In the genomic region with DNA sequence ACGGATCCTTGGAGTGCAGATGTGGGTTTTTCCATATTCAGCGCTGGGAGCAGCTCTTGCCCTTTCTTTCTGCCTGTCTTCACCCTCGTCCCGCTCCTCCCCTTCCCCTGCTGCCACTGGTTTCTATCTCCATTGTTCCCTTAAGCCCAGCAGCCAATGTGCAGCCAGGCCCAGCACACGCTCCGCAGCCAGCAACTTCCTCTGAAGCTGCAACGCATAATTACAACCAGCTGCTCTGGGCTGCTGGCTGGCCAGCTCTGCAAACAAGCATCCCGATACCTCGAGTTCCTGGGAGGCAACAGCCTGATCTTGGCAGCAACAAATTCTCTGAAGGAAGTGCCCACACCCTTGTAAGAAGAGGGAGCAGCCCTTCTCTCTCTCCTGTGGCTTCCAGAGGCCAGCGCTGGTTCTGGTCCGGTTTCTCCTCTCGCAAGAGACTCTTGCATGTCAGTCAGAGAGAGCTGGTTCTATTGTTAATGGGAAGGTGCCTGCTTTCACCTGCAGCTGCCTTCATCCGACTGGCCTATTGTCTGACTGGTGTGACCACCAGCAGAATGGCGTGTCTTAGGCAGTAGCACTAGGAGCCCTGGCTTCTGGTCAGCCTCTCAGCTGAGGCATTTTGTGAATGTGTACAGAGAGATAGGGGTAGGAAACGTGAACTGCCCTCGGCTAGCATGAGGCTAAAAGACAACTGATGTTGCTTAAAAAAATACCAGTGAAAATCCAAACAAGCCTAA, we compare ENCODE assay signal across 1 cellular context.
A peak's percentile ranks its signal among the peaks of the same experiment; 100 is the strongest.
TF ChIP-seq lines count a peak whose summit lies in the region.

No MANE protein-coding gene starts in this region.

TF ChIP-seq in SK-N-SH treated with all-trans-retinoic acid at 6 μM for 48 hours, 23 proteins besides CTCF, POLR2A, EP300 and RAD21 (continued from another document):
- TF ChIP-seq, protein P1, sequence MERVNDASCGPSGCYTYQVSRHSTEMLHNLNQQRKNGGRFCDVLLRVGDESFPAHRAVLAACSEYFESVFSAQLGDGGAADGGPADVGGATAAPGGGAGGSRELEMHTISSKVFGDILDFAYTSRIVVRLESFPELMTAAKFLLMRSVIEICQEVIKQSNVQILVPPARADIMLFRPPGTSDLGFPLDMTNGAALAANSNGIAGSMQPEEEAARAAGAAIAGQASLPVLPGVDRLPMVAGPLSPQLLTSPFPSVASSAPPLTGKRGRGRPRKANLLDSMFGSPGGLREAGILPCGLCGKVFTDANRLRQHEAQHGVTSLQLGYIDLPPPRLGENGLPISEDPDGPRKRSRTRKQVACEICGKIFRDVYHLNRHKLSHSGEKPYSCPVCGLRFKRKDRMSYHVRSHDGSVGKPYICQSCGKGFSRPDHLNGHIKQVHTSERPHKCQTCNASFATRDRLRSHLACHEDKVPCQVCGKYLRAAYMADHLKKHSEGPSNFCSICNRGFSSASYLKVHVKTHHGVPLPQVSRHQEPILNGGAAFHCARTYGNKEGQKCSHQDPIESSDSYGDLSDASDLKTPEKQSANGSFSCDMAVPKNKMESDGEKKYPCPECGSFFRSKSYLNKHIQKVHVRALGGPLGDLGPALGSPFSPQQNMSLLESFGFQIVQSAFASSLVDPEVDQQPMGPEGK (CRISPR knock-in tag; IDR thresholded peaks at IDR 0.05; ENCODE audit: borderline replicate concordance), result no peak
- TF ChIP-seq ZNF70 (CRISPR knock-in tag; IDR thresholded peaks at IDR 0.05) (no peak), SNAI2 (CRISPR knock-in tag; IDR thresholded peaks at IDR 0.05) (no peak), ZFP3 (CRISPR knock-in tag; IDR thresholded peaks at IDR 0.05) (peak; percentile 52; the same call in 1 of the 2 replicates), ARNTL (CRISPR knock-in tag; IDR thresholded peaks at IDR 0.05; ENCODE audit: borderline replicate concordance, low read depth) (no peak)
